8 cellular contexts compared by ENCODE assay signal in genomic region chr19:33176670-33177416, GRCh38. TPM values are rescaled to one million over a fixed set of nuclear protein-coding genes. Genes with fewer than 3 reads are reported as not detected.
DNase-seq lines count a peak whose midpoint lies in the region; ATAC-seq, FAIRE-seq and TF ChIP-seq lines count a peak whose summit lies in the region.

No MANE protein-coding gene starts in this region.

- H2AFZ ChIP-seq in H1 (ENCODE audit: low read length) (peak overlapping the region; percentile 70; the same call in 1 of the 2 replicates), mesenchymal stem cell (ENCODE audit: low read depth, low read length) (peak overlapping the region; percentile 87)

- peak overlapping the region; percentile 82 for H3K56ac ChIP-seq in H1 (replicated peaks; ENCODE audit: insufficient read length, low read depth, low read length)

- CTCF ChIA-PET in H1 (lab: Charles Lee; ENCODE audit: partially characterized antibody), result interaction anchor here (0.6 to 4.9 kb wide), 19 partner anchors 8 to 243 kb away, joined by 3 to 19 read pairs (median 5); no protein-coding TSS in a partner anchor

- 1% methylated on average over 47 of the region's 65 CpGs; no CpG with 5 or more reads in 1 of the 2 experiments for WGBS in H1 (ENCODE audit: extremely low coverage in 1 of 2, insufficient coverage in 1 of 2, insufficient read length in 1 of 2, insufficient replicate concordance in 2 of 2, low coverage in 1 of 2, low lambda C conversion rate in 2 of 2, missing lambda C conversion rate in 1 of 2), 2 experiments
- WGBS in mesenchymal stem cell, result under 1% methylated on average over 65 of the region's 65 CpGs

- H3K36me3 ChIP-seq in H1 (ENCODE audit: control insufficient read depth in 2 of 4, insufficient read depth in 4 of 4, low read length in 3 of 4) (no peaks in the 10 kb centered on the region), mesenchymal stem cell (ENCODE audit: control insufficient read depth in 1 of 2, insufficient read depth in 2 of 2, low read depth in 1 of 2, low read length in 2 of 2) (no peaks in the 10 kb centered on the region)

- H4K91ac ChIP-seq in H1 (replicated peaks; ENCODE audit: insufficient read length, low read length), result peak overlapping the region; percentile 85
- H4K91ac ChIP-seq in mesenchymal stem cell (ENCODE audit: low read length), result peak overlapping the region; percentile 88

- H3K14ac ChIP-seq in H1 (ENCODE audit: insufficient read length), result no peak overlapping the region
- no peak overlapping the region for H3K14ac ChIP-seq in mesenchymal stem cell (ENCODE audit: low read length in 2 of 2)

- H3K4me1 ChIP-seq in H1 (replicated peaks in 1 of 4; ENCODE audit: control insufficient read depth in 3 of 4, insufficient read depth in 4 of 4, low read length in 3 of 4) (peaks cover 0 to 3% (median under 1%) of the 10 kb centered on the region in 4 experiments; a peak in 3 of 7 replicates), mesenchymal stem cell (ENCODE audit: control insufficient read depth, insufficient read depth, low read depth, low read length) (peaks cover 33% of the 10 kb centered on the region)

- POLR2A ChIA-PET in H1 (lab: Charles Lee; ENCODE audit: partially characterized antibody), result interaction anchor here (0.5 to 2.8 kb wide), 17 partner anchors 7 to 1826 kb away, joined by 3 to 15 read pairs (median 3); partner anchors contain the start of genes CEBPA and CEBPG

- H3K4ac ChIP-seq in H1 (replicated peaks; ENCODE audit: insufficient read length, low read depth, low read length), result peak overlapping the region; percentile 78
- peak overlapping the region; percentile 59 to 77 for H3K4ac ChIP-seq in mesenchymal stem cell (ENCODE audit: low read depth in 1 of 2, low read length in 2 of 2)

- H2BK5ac ChIP-seq in H1 (ENCODE audit: low read depth, low read length) (peak overlapping the region; percentile 88), mesenchymal stem cell (ENCODE audit: low read depth, low read length, poor library complexity, severe bottlenecking) (peak overlapping the region; percentile 96)

- peak overlapping the region; percentile 43 for H2BK120ac ChIP-seq in H1 (replicated peaks; ENCODE audit: low read depth, low read length)
- peak overlapping the region; percentile 96 for H2BK120ac ChIP-seq in mesenchymal stem cell (ENCODE audit: low read depth, low read length)

- H3K79me1 ChIP-seq in H1 (ENCODE audit: low read depth, low read length) (peaks cover 3% of the 10 kb centered on the region; the same call in 1 of the 2 replicates), mesenchymal stem cell (replicated peaks; ENCODE audit: low read length, poor library complexity, severe bottlenecking) (peaks cover 11% of the 10 kb centered on the region)

- peak overlapping the region; percentile 94 for H4K8ac ChIP-seq in H1 (ENCODE audit: extremely low read depth, insufficient read depth, low read length)
- H4K8ac ChIP-seq in mesenchymal stem cell (ENCODE audit: low read length), result peak overlapping the region; percentile 99

- no peak overlapping the region for H2BK20ac ChIP-seq in H1 (ENCODE audit: low read length)

- H3K4me3 ChIP-seq in H1 (ENCODE audit: extremely low read depth in 1 of 4, insufficient read depth in 2 of 4, low read depth in 3 of 4, low read length in 4 of 4) (peak overlapping the region; percentile 73 to 91 (median 90)), mesenchymal stem cell (ENCODE audit: insufficient read depth in 1 of 2, low read depth in 1 of 2, low read length in 2 of 2) (peak overlapping the region; percentile 75 to 92)

- peaks cover 0 to 2% (median 1%) of the 10 kb centered on the region in 4 experiments; a peak in 3 of 7 replicates for H3K27me3 ChIP-seq in H1 (replicated peaks in 1 of 4; ENCODE audit: control insufficient read depth in 3 of 4, extremely low read depth in 1 of 4, insufficient read depth in 3 of 4, low read length in 3 of 4)
- H3K27me3 ChIP-seq in mesenchymal stem cell (ENCODE audit: control insufficient read depth in 1 of 2, insufficient read depth in 1 of 2, low read length in 2 of 2), result peaks cover 0 to 4% of the 10 kb centered on the region in 2 experiments

- peak overlapping the region; percentile 69 to 83 (median 78) for H3K9ac ChIP-seq in H1 (replicated peaks in 1 of 4; ENCODE audit: extremely low read depth in 1 of 4, low read depth in 3 of 4, low read length in 3 of 4)
- H3K9ac ChIP-seq in mesenchymal stem cell (ENCODE audit: low read length), result peak overlapping the region; percentile 90

- ATAC-seq in GM19467 (IDR thresholded peaks at IDR 0.05; ENCODE audit: unreplicated experiment), result peak; percentile 86

- H2BK12ac ChIP-seq in H1 (ENCODE audit: low read depth, low read length) (no peak overlapping the region), mesenchymal stem cell (ENCODE audit: low read length in 2 of 2) (no peak overlapping the region)

- peak overlapping the region; percentile 68 to 95 for H3K4me2 ChIP-seq in H1 (ENCODE audit: insufficient read depth in 1 of 2, low read depth in 2 of 2, low read length in 2 of 2)
- peak overlapping the region; percentile 87 for H3K4me2 ChIP-seq in mesenchymal stem cell (ENCODE audit: low read length, poor library complexity, severe bottlenecking)

- H4K5ac ChIP-seq in H1 (ENCODE audit: insufficient read length, low read depth, low read length), result no peak overlapping the region

- no peak overlapping the region for H2BK15ac ChIP-seq in H1 (ENCODE audit: low read length)
- peak overlapping the region; percentile 57 for H2BK15ac ChIP-seq in mesenchymal stem cell (ENCODE audit: low read depth, poor library complexity, severe bottlenecking)

- peak; percentile 46 to 88 for TF ChIP-seq POLR2A in H1 (IDR thresholded peaks at IDR 0.05; ENCODE audit: control extremely low read depth in 1 of 2, low read depth in 2 of 2, low read length in 2 of 2)

- no peak for TF ChIP-seq RAD21 in H1 (IDR thresholded peaks at IDR 0.05 in 1 of 2, conservative IDR thresholded peaks at IDR 0.05 in 1 of 2; ENCODE audit: low read depth in 2 of 2, low read length in 2 of 2)

- DNase-seq in COLO668 (lab: John Stamatoyannopoulos, UW; ENCODE audit: unreplicated experiment) (peak; percentile 98), HS-27A (ENCODE audit: low read depth) (peak; percentile 100), NK-92 (lab: John Stamatoyannopoulos, UW; ENCODE audit: unreplicated experiment) (peak; percentile 78), H1 (ENCODE audit: low read depth in 1 of 2, low spot score in 2 of 2) (peak; percentile 96 to 100), mesenchymal stem cell (peak; percentile 99)
- DNase-seq in activated CD8-positive, alpha-beta memory T cell treated with anti-CD3 and anti-CD28 coated beads for 4 hours (ENCODE audit: low read depth in 2 of 2), result peak; percentile 93 to 95
- peak; percentile 98 for DNase-seq in stimulated activated CD8-positive, alpha-beta memory T cell treated with anti-CD3 and anti-CD28 coated beads, Interleukin-12 subunit alpha, Interleukin-12 subunit beta, amount 100 ng/mL, for 4 hours (ENCODE audit: low read depth)

- peaks cover 0 to 5% of the 10 kb centered on the region in 2 experiments for H4K20me1 ChIP-seq in H1 (replicated peaks in 1 of 2; ENCODE audit: control insufficient read depth in 1 of 2, insufficient read depth in 2 of 2, low read length in 2 of 2)

- peak; percentile 92 for FAIRE-seq in H1 (lab: Jason Lieb, UNC)

- peak overlapping the region; percentile 78 for H3K27ac ChIP-seq in H1 (ENCODE audit: low read depth, low read length)
- peak overlapping the region; percentile 53 for H3K27ac ChIP-seq in mesenchymal stem cell (ENCODE audit: low read length, poor library complexity, severe bottlenecking)

- H2AK5ac ChIP-seq in H1 (ENCODE audit: low read depth, low read length) (no peak overlapping the region), mesenchymal stem cell (ENCODE audit: low read length, severe bottlenecking) (no peak overlapping the region)

- H3K79me2 ChIP-seq in H1 (ENCODE audit: control insufficient read depth in 1 of 2, insufficient read depth in 2 of 2, low read length in 2 of 2), result 0 out of 4 replicates have a peak, but pooled peaks cover 0 to 3% of the 10 kb centered on the region in 2 experiments

- no peak overlapping the region for H3K23ac ChIP-seq in H1 (ENCODE audit: insufficient read length)
- no peak overlapping the region for H3K23ac ChIP-seq in mesenchymal stem cell (ENCODE audit: low read length in 2 of 2)

- no peak overlapping the region; the same call in none of the 2 replicates for H3K18ac ChIP-seq in H1 (ENCODE audit: extremely low read depth, low read length)
- peak overlapping the region; percentile 84 to 93 for H3K18ac ChIP-seq in mesenchymal stem cell (ENCODE audit: low read depth in 1 of 2, low read length in 2 of 2)

- no peaks in the 10 kb centered on the region for H3K9me3 ChIP-seq in H1 (ENCODE audit: insufficient read depth in 2 of 2, low read depth in 1 of 2, low read length in 1 of 2)
- no peaks in the 10 kb centered on the region for H3K9me3 ChIP-seq in mesenchymal stem cell (ENCODE audit: control insufficient read depth, low read length)

- TF ChIP-seq EP300 in H1 (IDR thresholded peaks at IDR 0.05; ENCODE audit: borderline replicate concordance in 1 of 2, low read depth in 2 of 2, low read length in 2 of 2), result 0 out of 3 replicates have a peak, but pooled peaks of 1 of the 2 experiments have one; percentile 33

- no peak for TF ChIP-seq CTCF in H1 (IDR thresholded peaks at IDR 0.05; ENCODE audit: control extremely low read depth in 1 of 3, insufficient read depth in 1 of 3, low read depth in 1 of 3, low read length in 3 of 3)

- H3K23me2 ChIP-seq in H1 (ENCODE audit: low read depth, low read length), result peaks cover 12% of the 10 kb centered on the region

RNA-seq across cellular contexts. Expression of gene LRP3, which starts 17.3 kb away (rescaled TPM):
- 33.7 and 33.9 TPM in 2 replicates for total RNA-seq in H1 (2021; fragmentation: NEBNext Ultra II Directional; extraction: Animal tissue kit (Norgen Biotek cat#: 25700))
- polyA plus RNA-seq in H1 (2011; rRNA removed), result 30.3 and 40.2 TPM in 2 replicates
- polyA plus RNA-seq in H1 (2011; cell fraction: cytosol; rRNA removed), result 25.6 TPM
- polyA plus RNA-seq in H1 (2011; cell fraction: nucleus; rRNA removed), result 125 TPM
- 20.2 to 35.8 TPM (median 29.2 TPM) in 4 replicates for polyA plus RNA-seq in H1 (2012, experiment 1 of 2)
- 19.0 TPM for polyA plus RNA-seq in H1 (2012, experiment 2 of 2)
- 33.7 TPM for polyA plus RNA-seq in H1 (2013, experiment 1 of 2)
- 38.3 TPM for polyA plus RNA-seq in H1 (2013, experiment 2 of 2)
- polyA minus RNA-seq in H1 (2011; rRNA and poly(A)+ RNA removed), result 9.8 and 12.1 TPM in 2 replicates
- polyA minus RNA-seq in H1 (2011; cell fraction: cytosol; rRNA and poly(A)+ RNA removed), result 23.4 TPM
- 23.0 TPM for polyA minus RNA-seq in H1 (2011; cell fraction: nucleus; rRNA and poly(A)+ RNA removed)
- polyA plus RNA-seq in mesenchymal stem cell (2013, experiment 1 of 2), result 27.7 TPM
- polyA plus RNA-seq in mesenchymal stem cell (2013, experiment 2 of 2), result 25.6 TPM

RNA-seq across cellular contexts. Expression of gene WDR88, which starts 44.9 kb away (rescaled TPM):
- not detected in 2 replicates for total RNA-seq in H1 (2021; fragmentation: NEBNext Ultra II Directional; extraction: Animal tissue kit (Norgen Biotek cat#: 25700))
- polyA plus RNA-seq in H1 (2011; rRNA removed), result not detected in 2 replicates
- polyA plus RNA-seq in H1 (2011; cell fraction: cytosol; rRNA removed), result not detected
- polyA plus RNA-seq in H1 (2011; cell fraction: nucleus; rRNA removed), result not detected
- polyA plus RNA-seq in H1 (2012, experiment 1 of 2), result 0.24 to 0.47 TPM (median 0.37 TPM) in 3 of 4 replicates, not detected in the other
- not detected for polyA plus RNA-seq in H1 (2012, experiment 2 of 2)
- 0.02 TPM for polyA plus RNA-seq in H1 (2013, experiment 1 of 2)
- not detected for polyA plus RNA-seq in H1 (2013, experiment 2 of 2)
- polyA minus RNA-seq in H1 (2011; rRNA and poly(A)+ RNA removed), result not detected in 2 replicates
- not detected for polyA minus RNA-seq in H1 (2011; cell fraction: cytosol; rRNA and poly(A)+ RNA removed)
- polyA minus RNA-seq in H1 (2011; cell fraction: nucleus; rRNA and poly(A)+ RNA removed), result not detected
- polyA plus RNA-seq in mesenchymal stem cell (2013, experiment 1 of 2), result not detected
- not detected for polyA plus RNA-seq in mesenchymal stem cell (2013, experiment 2 of 2)

RNA-seq across cellular contexts. Expression of gene SLC7A10, which starts 48.8 kb away (rescaled TPM):
- 3.2 and 3.7 TPM in 2 replicates for total RNA-seq in H1 (2021; fragmentation: NEBNext Ultra II Directional; extraction: Animal tissue kit (Norgen Biotek cat#: 25700))
- polyA plus RNA-seq in H1 (2011; rRNA removed), result 7.1 and 11.5 TPM in 2 replicates
- polyA plus RNA-seq in H1 (2011; cell fraction: cytosol; rRNA removed), result 5.3 TPM
- 17.8 TPM for polyA plus RNA-seq in H1 (2011; cell fraction: nucleus; rRNA removed)
- polyA plus RNA-seq in H1 (2012, experiment 1 of 2), result 3.7 to 6.3 TPM (median 4.5 TPM) in 4 replicates
- polyA plus RNA-seq in H1 (2012, experiment 2 of 2), result 3.0 TPM
- polyA plus RNA-seq in H1 (2013, experiment 1 of 2), result 4.2 TPM
- polyA plus RNA-seq in H1 (2013, experiment 2 of 2), result 4.0 TPM
- polyA minus RNA-seq in H1 (2011; rRNA and poly(A)+ RNA removed), result 2.2 and 2.9 TPM in 2 replicates
- 3.4 TPM for polyA minus RNA-seq in H1 (2011; cell fraction: cytosol; rRNA and poly(A)+ RNA removed)
- polyA minus RNA-seq in H1 (2011; cell fraction: nucleus; rRNA and poly(A)+ RNA removed), result 3.1 TPM
- polyA plus RNA-seq in mesenchymal stem cell (2013, experiment 1 of 2), result 0.14 TPM
- polyA plus RNA-seq in mesenchymal stem cell (2013, experiment 2 of 2), result 0.18 TPM

Comparison
In these comparisons a context has a peak if more than half of its experiments do, and no peak if none do; other contexts are left out.
1. Peak in every context shown above with its lines: DNase-seq, ATAC-seq, H3K4me3 ChIP-seq and H3K27ac ChIP-seq.